ENCODE assay signal across 1 cellular context in genomic region chr10:63534723-63535122, GRCh38.
TF ChIP-seq lines count a peak whose summit lies in the region.

No MANE protein-coding gene starts in this region.

TF ChIP-seq in WTC11, 78 proteins besides CTCF, POLR2A, EP300 and RAD21 (continued from another document):
- TF ChIP-seq NFYB (CRISPR knock-in tag; conservative IDR thresholded peaks at IDR 0.05; ENCODE audit: low read depth): no peak
- TF ChIP-seq, protein P1, sequence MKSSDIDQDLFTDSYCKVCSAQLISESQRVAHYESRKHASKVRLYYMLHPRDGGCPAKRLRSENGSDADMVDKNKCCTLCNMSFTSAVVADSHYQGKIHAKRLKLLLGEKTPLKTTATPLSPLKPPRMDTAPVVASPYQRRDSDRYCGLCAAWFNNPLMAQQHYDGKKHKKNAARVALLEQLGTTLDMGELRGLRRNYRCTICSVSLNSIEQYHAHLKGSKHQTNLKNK (CRISPR knock-in tag; IDR thresholded peaks at IDR 0.05): no peak
- no peak for TF ChIP-seq ZNF671 (CRISPR knock-in tag; IDR thresholded peaks at IDR 0.05)
- no peak for TF ChIP-seq OVOL2 (CRISPR knock-in tag; IDR thresholded peaks at IDR 0.05; ENCODE audit: borderline replicate concordance)
- TF ChIP-seq, protein P2, sequence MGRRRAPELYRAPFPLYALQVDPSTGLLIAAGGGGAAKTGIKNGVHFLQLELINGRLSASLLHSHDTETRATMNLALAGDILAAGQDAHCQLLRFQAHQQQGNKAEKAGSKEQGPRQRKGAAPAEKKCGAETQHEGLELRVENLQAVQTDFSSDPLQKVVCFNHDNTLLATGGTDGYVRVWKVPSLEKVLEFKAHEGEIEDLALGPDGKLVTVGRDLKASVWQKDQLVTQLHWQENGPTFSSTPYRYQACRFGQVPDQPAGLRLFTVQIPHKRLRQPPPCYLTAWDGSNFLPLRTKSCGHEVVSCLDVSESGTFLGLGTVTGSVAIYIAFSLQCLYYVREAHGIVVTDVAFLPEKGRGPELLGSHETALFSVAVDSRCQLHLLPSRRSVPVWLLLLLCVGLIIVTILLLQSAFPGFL (CRISPR knock-in tag; IDR thresholded peaks at IDR 0.05; ENCODE audit: borderline replicate concordance): no peak
- TF ChIP-seq ATF1 (CRISPR knock-in tag; IDR thresholded peaks at IDR 0.05): no peak
- TF ChIP-seq NFATC4 (CRISPR knock-in tag; IDR thresholded peaks at IDR 0.05): no peak
- TF ChIP-seq, protein P3, sequence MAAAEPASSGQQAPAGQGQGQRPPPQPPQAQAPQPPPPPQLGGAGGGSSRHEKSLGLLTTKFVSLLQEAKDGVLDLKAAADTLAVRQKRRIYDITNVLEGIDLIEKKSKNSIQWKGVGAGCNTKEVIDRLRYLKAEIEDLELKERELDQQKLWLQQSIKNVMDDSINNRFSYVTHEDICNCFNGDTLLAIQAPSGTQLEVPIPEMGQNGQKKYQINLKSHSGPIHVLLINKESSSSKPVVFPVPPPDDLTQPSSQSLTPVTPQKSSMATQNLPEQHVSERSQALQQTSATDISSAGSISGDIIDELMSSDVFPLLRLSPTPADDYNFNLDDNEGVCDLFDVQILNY (CRISPR knock-in tag; IDR thresholded peaks at IDR 0.05): no peak
- no peak for TF ChIP-seq ZNF263 (CRISPR knock-in tag; IDR thresholded peaks at IDR 0.05; ENCODE audit: low read depth)
- TF ChIP-seq, protein P4, sequence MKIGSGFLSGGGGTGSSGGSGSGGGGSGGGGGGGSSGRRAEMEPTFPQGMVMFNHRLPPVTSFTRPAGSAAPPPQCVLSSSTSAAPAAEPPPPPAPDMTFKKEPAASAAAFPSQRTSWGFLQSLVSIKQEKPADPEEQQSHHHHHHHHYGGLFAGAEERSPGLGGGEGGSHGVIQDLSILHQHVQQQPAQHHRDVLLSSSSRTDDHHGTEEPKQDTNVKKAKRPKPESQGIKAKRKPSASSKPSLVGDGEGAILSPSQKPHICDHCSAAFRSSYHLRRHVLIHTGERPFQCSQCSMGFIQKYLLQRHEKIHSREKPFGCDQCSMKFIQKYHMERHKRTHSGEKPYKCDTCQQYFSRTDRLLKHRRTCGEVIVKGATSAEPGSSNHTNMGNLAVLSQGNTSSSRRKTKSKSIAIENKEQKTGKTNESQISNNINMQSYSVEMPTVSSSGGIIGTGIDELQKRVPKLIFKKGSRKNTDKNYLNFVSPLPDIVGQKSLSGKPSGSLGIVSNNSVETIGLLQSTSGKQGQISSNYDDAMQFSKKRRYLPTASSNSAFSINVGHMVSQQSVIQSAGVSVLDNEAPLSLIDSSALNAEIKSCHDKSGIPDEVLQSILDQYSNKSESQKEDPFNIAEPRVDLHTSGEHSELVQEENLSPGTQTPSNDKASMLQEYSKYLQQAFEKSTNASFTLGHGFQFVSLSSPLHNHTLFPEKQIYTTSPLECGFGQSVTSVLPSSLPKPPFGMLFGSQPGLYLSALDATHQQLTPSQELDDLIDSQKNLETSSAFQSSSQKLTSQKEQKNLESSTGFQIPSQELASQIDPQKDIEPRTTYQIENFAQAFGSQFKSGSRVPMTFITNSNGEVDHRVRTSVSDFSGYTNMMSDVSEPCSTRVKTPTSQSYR (CRISPR knock-in tag; IDR thresholded peaks at IDR 0.05): no peak
- TF ChIP-seq ELF4 (CRISPR knock-in tag; IDR thresholded peaks at IDR 0.05; ENCODE audit: low read depth): no peak
- TF ChIP-seq ZNF138 (CRISPR knock-in tag; conservative IDR thresholded peaks at IDR 0.05): no peak
- TF ChIP-seq ZNF425 (CRISPR knock-in tag; conservative IDR thresholded peaks at IDR 0.05): no peak
